Comparison of ENCODE assay signal across 19 cellular contexts in the genomic region with DNA sequence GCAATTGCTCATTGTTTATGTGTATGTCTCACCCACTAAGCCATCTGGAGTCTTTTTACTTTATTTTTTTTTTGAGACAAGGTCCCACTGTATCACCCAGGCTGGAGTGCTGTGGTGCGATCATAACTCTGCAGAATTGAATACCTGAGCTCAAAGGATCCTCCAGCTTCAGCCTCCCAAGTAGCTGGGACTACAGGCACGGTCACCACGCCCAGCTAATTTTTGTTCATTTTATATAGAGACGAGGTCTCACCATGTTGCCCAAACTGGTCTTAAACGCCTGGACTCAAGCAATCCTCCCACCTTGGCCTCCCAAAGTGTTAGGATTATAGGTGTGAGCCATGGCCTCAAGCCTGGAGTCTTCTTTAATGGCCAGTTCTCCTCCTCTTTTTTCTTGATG. TPM values are rescaled to one million over a fixed set of nuclear protein-coding genes. Genes with fewer than 3 reads are reported as not detected.
DNase-seq lines count a peak whose midpoint lies in the region; ATAC-seq and TF ChIP-seq lines count a peak whose summit lies in the region.
"Had no signal": no experiment of that assay in that cellular context is flagged by ENCODE, and none has a peak within 500 bp of the region (broad histone marks: within the 10 kb centered on the region; RNA-seq: fewer than 3 reads in every experiment).

No MANE protein-coding gene starts in this region.

- no peaks in the 10 kb centered on the region for H3K27me3 ChIP-seq in Peyer's patch
- peaks cover 3% of the 10 kb centered on the region for H3K27me3 ChIP-seq in mononuclear cell (ENCODE audit: insufficient read depth, low read length)
- no peaks in the 10 kb centered on the region for H3K27me3 ChIP-seq in testis

- H3K9me3 Mint-ChIP-seq in activated naive CD8-positive, alpha-beta T cell treated with anti-CD3 and anti-CD28 coated beads, Interleukin-2, amount 10 ng/mL, durations not matched to agents 7 days and 5 days, result no peaks in the 10 kb centered on the region
- H3K9me3 Mint-ChIP-seq in activated naive CD8-positive, alpha-beta T cell treated with anti-CD3 and anti-CD28 coated beads for 36 hours, result no peaks in the 10 kb centered on the region
- H3K9me3 Mint-ChIP-seq: CD4-positive, CD25-positive, alpha-beta regulatory T cell had no signal

- H3K36me3 ChIP-seq in Peyer's patch (no peaks in the 10 kb centered on the region), testis (ENCODE audit: low read depth, missing control alignments) (no peaks in the 10 kb centered on the region)

- H3K27me3 Mint-ChIP-seq in activated naive CD8-positive, alpha-beta T cell treated with anti-CD3 and anti-CD28 coated beads, Interleukin-2, amount 10 ng/mL, durations not matched to agents 7 days and 5 days, result peaks cover 58% of the 10 kb centered on the region
- peaks cover 51% of the 10 kb centered on the region for H3K27me3 Mint-ChIP-seq in activated naive CD8-positive, alpha-beta T cell treated with anti-CD3 and anti-CD28 coated beads for 36 hours

- H3K4me1 ChIP-seq in Peyer's patch (no peaks in the 10 kb centered on the region), mononuclear cell (ENCODE audit: insufficient read depth, low read length) (peaks cover 85% of the 10 kb centered on the region), testis (no peaks in the 10 kb centered on the region)

- intact Hi-C loops in testis (cut with DNase I; ENCODE audit: low total_unique reads), result no loop called here

- 73 to 89% methylated on average over 5 of the region's 5 CpGs for WGBS in testis, 2 donors

- H3K4me1 Mint-ChIP-seq in activated naive CD8-positive, alpha-beta T cell treated with anti-CD3 and anti-CD28 coated beads, Interleukin-2, amount 10 ng/mL, durations not matched to agents 7 days and 5 days, result peaks cover 6% of the 10 kb centered on the region
- peaks cover 2% of the 10 kb centered on the region for H3K4me1 Mint-ChIP-seq in activated naive CD8-positive, alpha-beta T cell treated with anti-CD3 and anti-CD28 coated beads for 36 hours

- no peaks in the 10 kb centered on the region for H3K9me3 ChIP-seq in Peyer's patch
- H3K9me3 ChIP-seq in mononuclear cell (ENCODE audit: low read depth, low read length), result no peaks in the 10 kb centered on the region
- no peaks in the 10 kb centered on the region for H3K9me3 ChIP-seq in testis

- no peak overlapping the region for H3K4me3 Mint-ChIP-seq in activated naive CD8-positive, alpha-beta T cell treated with anti-CD3 and anti-CD28 coated beads, Interleukin-2, amount 10 ng/mL, durations not matched to agents 7 days and 5 days
- H3K4me3 Mint-ChIP-seq in activated naive CD8-positive, alpha-beta T cell treated with anti-CD3 and anti-CD28 coated beads for 36 hours, result no peak overlapping the region
- H3K4me3 Mint-ChIP-seq: CD4-positive, CD25-positive, alpha-beta regulatory T cell had no signal

- no peak for ATAC-seq in activated naive CD8-positive, alpha-beta T cell treated with anti-CD3 and anti-CD28 coated beads, Interleukin-2, amount 10 ng/mL, durations not matched to agents 7 days and 5 days (ENCODE audit: low read depth)
- ATAC-seq: K562 had no signal

- no peak overlapping the region for H3K27ac ChIP-seq in Peyer's patch
- H3K27ac ChIP-seq in testis, result no peak overlapping the region

- no peaks in the 10 kb centered on the region for H3K36me3 Mint-ChIP-seq in activated naive CD8-positive, alpha-beta T cell treated with anti-CD3 and anti-CD28 coated beads, Interleukin-2, amount 10 ng/mL, durations not matched to agents 7 days and 5 days
- H3K36me3 Mint-ChIP-seq in activated naive CD8-positive, alpha-beta T cell treated with anti-CD3 and anti-CD28 coated beads for 36 hours, result no peaks in the 10 kb centered on the region
- H3K36me3 Mint-ChIP-seq: CD4-positive, CD25-positive, alpha-beta regulatory T cell had no signal

- no peak overlapping the region for H3K27ac Mint-ChIP-seq in activated naive CD8-positive, alpha-beta T cell treated with anti-CD3 and anti-CD28 coated beads, Interleukin-2, amount 10 ng/mL, durations not matched to agents 7 days and 5 days
- H3K27ac Mint-ChIP-seq in activated naive CD8-positive, alpha-beta T cell treated with anti-CD3 and anti-CD28 coated beads for 36 hours, result no peak overlapping the region

- TF ChIP-seq CTCF in Peyer's patch (IDR thresholded peaks at IDR 0.05) (no peak), testis (IDR thresholded peaks at IDR 0.05) (no peak)

- DNase-seq in activated naive CD8-positive, alpha-beta T cell treated with anti-CD3 and anti-CD28 coated beads, Interleukin-2, amount 10 ng/mL, durations not matched to agents 7 days and 5 days, result peak; percentile 4
- DNase-seq in activated naive CD8-positive, alpha-beta T cell treated with anti-CD3 and anti-CD28 coated beads for 36 hours, result no peak
- DNase-seq in Peyer's patch (peak in 2 of 3 donors; percentile 5 to 7), testis (peak; percentile 9), midbrain (lab: John Stamatoyannopoulos, UW) (no peak), RKO (ENCODE audit: low spot score) (no peak), DMS153 (lab: John Stamatoyannopoulos, UW) (no peak)
- DNase-seq: 8988T; CD4-positive, CD25-positive, alpha-beta regulatory T cell; COR-L47; GF-D8; NCI-H1105 treated with DMSO at 0.1 percent for 48 hours; NCI-H1694 treated with DMSO at 0.1 percent for 48 hours; NK-92 treated with Interleukin-12 subunit alpha and Interleukin-12 subunit beta, amount 100 ng/mL, for 24 hours had no signal

- H3K4me3 ChIP-seq in Peyer's patch (no peak overlapping the region), mononuclear cell (ENCODE audit: low read length) (peak overlapping the region; percentile 40), testis (no peak overlapping the region)
- H3K4me3 ChIP-seq: K562 had no signal

- TF ChIP-seq POLR2A in Peyer's patch (IDR thresholded peaks at IDR 0.05), result no peak
- TF ChIP-seq POLR2A in testis (IDR thresholded peaks at IDR 0.05), result no peak

- POLR2A ChIA-PET in activated naive CD8-positive, alpha-beta T cell treated with anti-CD3 and anti-CD28 coated beads, Interleukin-2, amount 10 ng/mL, durations not matched to agents 7 days and 5 days (lab: Charles Lee), result no interaction called here

RNA-seq across cellular contexts. Expression of gene CD300LB, which starts 0.5 kb away (rescaled TPM):
- total RNA-seq in activated naive CD8-positive, alpha-beta T cell treated with anti-CD3 and anti-CD28 coated beads, Interleukin-2, amount 10 ng/mL, durations not matched to agents 7 days and 5 days, result not detected
- total RNA-seq in activated naive CD8-positive, alpha-beta T cell treated with anti-CD3 and anti-CD28 coated beads for 36 hours, result not detected
- not detected for total RNA-seq in Peyer's patch
- 44.3 TPM for total RNA-seq in mononuclear cell
- total RNA-seq in testis, result under 1 TPM; 0.71 to 0.99 TPM
- polyA plus RNA-seq in testis (ENCODE audit: insufficient read depth, low read depth, low replicate concordance), result 0.30 TPM
- total RNA-seq: CD4-positive, CD25-positive, alpha-beta regulatory T cell; Daoy; K562; NCI-H460 had no signal
- polyA plus RNA-seq: AG04450; CD4-positive, CD25-positive, alpha-beta regulatory T cell; K562 had no signal

RNA-seq across cellular contexts. Expression of gene CD300C, which starts 15.2 kb away (rescaled TPM):
- under 1 TPM; 0.45 to 0.61 TPM for total RNA-seq in activated naive CD8-positive, alpha-beta T cell treated with anti-CD3 and anti-CD28 coated beads, Interleukin-2, amount 10 ng/mL, durations not matched to agents 7 days and 5 days
- total RNA-seq in activated naive CD8-positive, alpha-beta T cell treated with anti-CD3 and anti-CD28 coated beads for 36 hours, result not detected
- total RNA-seq in Peyer's patch (not detected), mononuclear cell (10.9 TPM), testis (under 1 TPM; 0.39 to 0.81 TPM)
- 0.34 TPM for polyA plus RNA-seq in testis (ENCODE audit: insufficient read depth, low read depth, low replicate concordance)
- total RNA-seq: CD4-positive, CD25-positive, alpha-beta regulatory T cell; K562 had no signal
- polyA plus RNA-seq: AG04450 had no signal

RNA-seq across cellular contexts. Expression of gene CD300H, which starts 36.6 kb away (rescaled TPM):
- total RNA-seq in activated naive CD8-positive, alpha-beta T cell treated with anti-CD3 and anti-CD28 coated beads, Interleukin-2, amount 10 ng/mL, durations not matched to agents 7 days and 5 days, result not detected
- not detected for total RNA-seq in activated naive CD8-positive, alpha-beta T cell treated with anti-CD3 and anti-CD28 coated beads for 36 hours
- total RNA-seq in Peyer's patch (not detected), mononuclear cell (0.73 TPM), testis (not detected)
- not detected for polyA plus RNA-seq in testis (ENCODE audit: insufficient read depth, low read depth, low replicate concordance)
- total RNA-seq: CD4-positive, CD25-positive, alpha-beta regulatory T cell; Daoy; K562; NCI-H460 had no signal
- polyA plus RNA-seq: AG04450, K562 had no signal

Comparison
In these comparisons a context has a peak if more than half of its experiments do, and no peak if none do; other contexts are left out.
1. DNase-seq: peak in activated naive CD8-positive, alpha-beta T cell treated with anti-CD3 and anti-CD28 coated beads, Interleukin-2, amount 10 ng/mL, durations not matched to agents 7 days and 5 days (single experiment), Peyer's patch (2 of 3) and testis (single experiment); none in activated naive CD8-positive, alpha-beta T cell treated with anti-CD3 and anti-CD28 coated beads for 36 hours (single experiment), midbrain (single experiment), RKO (single experiment) and DMS153 (single experiment).
2. RNA of gene CD300LB, which starts 0.5 kb away (total RNA-seq): 44.3 TPM in mononuclear cell (single experiment); 0.71 to 0.99 TPM in testis, not detected in activated naive CD8-positive, alpha-beta T cell treated with anti-CD3 and anti-CD28 coated beads, Interleukin-2, amount 10 ng/mL, durations not matched to agents 7 days and 5 days, not detected in activated naive CD8-positive, alpha-beta T cell treated with anti-CD3 and anti-CD28 coated beads for 36 hours and not detected in Peyer's patch; every median in the first group is over 10 times any median in the second.